8 cellular contexts compared by ENCODE assay signal in the genomic region with DNA sequence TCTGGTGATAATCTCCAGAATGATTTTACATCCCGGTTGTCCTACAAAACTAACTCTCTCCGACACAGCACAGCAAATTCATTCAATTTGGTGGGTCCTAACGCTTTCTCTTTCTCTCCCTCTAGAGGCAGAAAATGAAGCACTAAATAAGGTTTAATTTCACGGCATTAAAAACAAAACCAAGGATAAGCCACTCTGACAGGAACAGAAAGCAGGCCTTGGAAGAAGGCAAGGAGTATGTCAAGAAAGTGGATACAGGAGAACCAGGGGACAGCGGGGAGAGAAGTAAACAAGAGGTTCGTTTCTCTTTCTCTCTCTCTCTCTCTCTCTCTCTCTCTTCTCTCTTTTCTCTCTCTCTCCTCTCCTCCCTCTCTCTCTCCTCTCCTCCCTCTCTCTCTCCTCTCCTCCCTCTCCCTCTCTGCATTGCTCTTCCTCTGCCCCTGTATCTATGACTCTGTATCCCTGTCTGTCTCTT.
DNase-seq lines count a peak whose midpoint lies in the region; ATAC-seq and TF ChIP-seq lines count a peak whose summit lies in the region.

No MANE protein-coding gene starts in this region.

- H3K27ac ChIP-seq in VCaP (peak overlapping the region; percentile 47), subcutaneous abdominal adipose tissue (ENCODE audit: low read depth, low read length) (peak overlapping the region; percentile 98)

- H3K36me3 ChIP-seq in subcutaneous abdominal adipose tissue (ENCODE audit: control insufficient read depth in 5 of 5, insufficient read depth in 5 of 5, low read length in 5 of 5): peaks cover 1 to 10% (median 5%) of the 10 kb centered on the region in 5 donors

- DNase-seq in inferior parietal cortex (ENCODE audit: extremely low spot score) (peak; percentile 9), NCI-H510A treated with DMSO at 0.1 percent for 48 hours (lab: John Stamatoyannopoulos, UW) (no peak), DMS79 (lab: John Stamatoyannopoulos, UW) (no peak)
- DNase-seq in activated effector memory CD4-positive, alpha-beta T cell treated with Interleukin-2 at 50 U/mL for 16 hours: no peak

- peaks cover 9 to 68% (median 67%) of the 10 kb centered on the region in 5 donors for H3K4me1 ChIP-seq in subcutaneous abdominal adipose tissue (ENCODE audit: control insufficient read depth in 5 of 5, insufficient read depth in 5 of 5, low read length in 5 of 5)

- no peaks in the 10 kb centered on the region for H3K27me3 ChIP-seq in subcutaneous abdominal adipose tissue (ENCODE audit: control insufficient read depth in 5 of 5, insufficient read depth in 4 of 5, low read length in 5 of 5)

- peak; percentile 72 for TF ChIP-seq CTCF in VCaP (conservative IDR thresholded peaks at IDR 0.05)

- peak overlapping the region; percentile 0 to 61 (median 48) for H3K4me3 ChIP-seq in subcutaneous abdominal adipose tissue (ENCODE audit: low read depth in 1 of 5, low read length in 5 of 5)

- H3K9me3 ChIP-seq in subcutaneous abdominal adipose tissue (ENCODE audit: control insufficient read depth in 5 of 5, low read length in 5 of 5): no peaks in the 10 kb centered on the region

- peak overlapping the region; percentile 31 to 78 (median 67) for H3K9ac ChIP-seq in subcutaneous abdominal adipose tissue (ENCODE audit: low read length in 5 of 5)

- peak; percentile 2 for ATAC-seq in GM21737 (IDR thresholded peaks at IDR 0.05; ENCODE audit: unreplicated experiment)
- ATAC-seq in HG03097 (IDR thresholded peaks at IDR 0.05; ENCODE audit: low FRiP score, unreplicated experiment): no peak
